1 cellular context compared by ENCODE assay signal in the genomic region with DNA sequence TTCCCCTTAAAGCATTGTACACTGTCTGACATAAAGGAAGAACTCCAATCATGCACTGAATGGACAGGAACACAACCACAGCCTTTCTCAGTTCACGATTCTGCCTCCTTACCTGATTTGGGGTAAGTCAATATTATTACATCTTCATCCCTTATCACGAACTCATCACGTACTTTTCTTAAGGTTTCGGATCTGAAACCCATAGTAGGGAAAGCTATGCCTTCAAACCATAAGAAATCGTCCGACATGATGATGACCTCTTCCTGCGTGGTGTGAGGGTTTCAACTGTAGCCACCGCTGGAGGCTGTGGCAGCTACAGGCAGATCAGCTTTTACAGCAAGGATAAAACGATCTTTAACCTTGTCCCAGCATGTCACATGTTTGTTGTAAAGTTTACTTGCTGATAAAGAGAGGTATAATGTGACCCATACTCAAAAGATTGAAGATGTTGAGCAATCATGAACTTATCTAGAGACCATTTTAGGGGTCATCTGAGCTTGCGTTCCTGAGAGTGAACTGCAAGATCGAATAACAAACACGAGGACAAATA.
TF ChIP-seq lines count a peak whose summit lies in the region.

A gene with protein sequence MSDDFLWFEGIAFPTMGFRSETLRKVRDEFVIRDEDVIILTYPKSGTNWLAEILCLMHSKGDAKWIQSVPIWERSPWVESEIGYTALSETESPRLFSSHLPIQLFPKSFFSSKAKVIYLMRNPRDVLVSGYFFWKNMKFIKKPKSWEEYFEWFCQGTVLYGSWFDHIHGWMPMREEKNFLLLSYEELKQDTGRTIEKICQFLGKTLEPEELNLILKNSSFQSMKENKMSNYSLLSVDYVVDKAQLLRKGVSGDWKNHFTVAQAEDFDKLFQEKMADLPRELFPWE (minus strand): TSS at position 306 of the 550 bp plus-strand sequence. CDS start 58 bp downstream, at position 248.

TF ChIP-seq in HepG2, 621 proteins besides CTCF, POLR2A, EP300 and RAD21 (continued from another document and continues in another):
- TF ChIP-seq, protein P1, sequence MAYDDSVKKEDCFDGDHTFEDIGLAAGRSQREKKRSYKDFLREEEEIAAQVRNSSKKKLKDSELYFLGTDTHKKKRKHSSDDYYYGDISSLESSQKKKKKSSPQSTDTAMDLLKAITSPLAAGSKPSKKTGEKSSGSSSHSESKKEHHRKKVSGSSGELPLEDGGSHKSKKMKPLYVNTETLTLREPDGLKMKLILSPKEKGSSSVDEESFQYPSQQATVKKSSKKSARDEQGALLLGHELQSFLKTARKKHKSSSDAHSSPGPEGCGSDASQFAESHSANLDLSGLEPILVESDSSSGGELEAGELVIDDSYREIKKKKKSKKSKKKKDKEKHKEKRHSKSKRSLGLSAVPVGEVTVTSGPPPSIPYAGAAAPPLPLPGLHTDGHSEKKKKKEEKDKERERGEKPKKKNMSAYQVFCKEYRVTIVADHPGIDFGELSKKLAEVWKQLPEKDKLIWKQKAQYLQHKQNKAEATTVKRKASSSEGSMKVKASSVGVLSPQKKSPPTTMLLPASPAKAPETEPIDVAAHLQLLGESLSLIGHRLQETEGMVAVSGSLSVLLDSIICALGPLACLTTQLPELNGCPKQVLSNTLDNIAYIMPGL (CRISPR knock-in tag; IDR thresholded peaks at IDR 0.05; ENCODE audit: borderline replicate concordance in 1 of 2, low read depth in 1 of 2), result peak; percentile 47 to 72; a peak in 2 of 4 replicates
- TF ChIP-seq HDAC2 (CRISPR knock-in tag; IDR thresholded peaks at IDR 0.05) (peak; percentile 95), ZZZ3 (CRISPR knock-in tag; IDR thresholded peaks at IDR 0.05; ENCODE audit: borderline replicate concordance) (no peak), SALL1 (CRISPR knock-in tag; IDR thresholded peaks at IDR 0.05) (peak; percentile 95), IRF2 (CRISPR knock-in tag; IDR thresholded peaks at IDR 0.05) (peak; percentile 82), ZNF766 (CRISPR knock-in tag; IDR thresholded peaks at IDR 0.05; ENCODE audit: borderline replicate concordance) (no peak), SNRNP70 (IDR thresholded peaks at IDR 0.05; ENCODE audit: low read depth, low read length) (no peak), SMAD9 (CRISPR knock-in tag; IDR thresholded peaks at IDR 0.05) (no peak), HOXA3 (CRISPR knock-in tag; IDR thresholded peaks at IDR 0.05) (peak; percentile 82), NFATC3 (CRISPR knock-in tag; IDR thresholded peaks at IDR 0.05) (no peak), ZBTB8A (CRISPR knock-in tag; IDR thresholded peaks at IDR 0.05; ENCODE audit: borderline replicate concordance, low read depth) (no peak), RORA (CRISPR knock-in tag; IDR thresholded peaks at IDR 0.05) (0 out of 2 replicates have a peak, but pooled peaks have one; percentile 74), PPARG (CRISPR knock-in tag; conservative IDR thresholded peaks at IDR 0.05) (peak; percentile 98), KAT8 (CRISPR knock-in tag; IDR thresholded peaks at IDR 0.05) (peak; percentile 78), HDAC1 (CRISPR knock-in tag; IDR thresholded peaks at IDR 0.05) (peak; percentile 62; the same call in 1 of the 2 replicates), ZNF672 (CRISPR knock-in tag; IDR thresholded peaks at IDR 0.05) (no peak), ZBTB20 (CRISPR knock-in tag; IDR thresholded peaks at IDR 0.05; ENCODE audit: borderline replicate concordance, low read depth) (peak; percentile 84; the same call in 1 of the 2 replicates), TRIM24 (CRISPR knock-in tag; IDR thresholded peaks at IDR 0.05) (no peak), STAT5B (CRISPR knock-in tag; IDR thresholded peaks at IDR 0.05) (0 out of 2 replicates have a peak, but pooled peaks have one; percentile 22), FOXA1 (IDR thresholded peaks at IDR 0.05) (no peak), FOXA1 (CRISPR knock-in tag; IDR thresholded peaks at IDR 0.05) (peak; percentile 52; the same call in 1 of the 2 replicates), PITX1 (CRISPR knock-in tag; IDR thresholded peaks at IDR 0.05) (peak; percentile 73), ZBTB7A (CRISPR knock-in tag; IDR thresholded peaks at IDR 0.05) (peak; percentile 64; the same call in 1 of the 2 replicates)
- TF ChIP-seq, protein P2, sequence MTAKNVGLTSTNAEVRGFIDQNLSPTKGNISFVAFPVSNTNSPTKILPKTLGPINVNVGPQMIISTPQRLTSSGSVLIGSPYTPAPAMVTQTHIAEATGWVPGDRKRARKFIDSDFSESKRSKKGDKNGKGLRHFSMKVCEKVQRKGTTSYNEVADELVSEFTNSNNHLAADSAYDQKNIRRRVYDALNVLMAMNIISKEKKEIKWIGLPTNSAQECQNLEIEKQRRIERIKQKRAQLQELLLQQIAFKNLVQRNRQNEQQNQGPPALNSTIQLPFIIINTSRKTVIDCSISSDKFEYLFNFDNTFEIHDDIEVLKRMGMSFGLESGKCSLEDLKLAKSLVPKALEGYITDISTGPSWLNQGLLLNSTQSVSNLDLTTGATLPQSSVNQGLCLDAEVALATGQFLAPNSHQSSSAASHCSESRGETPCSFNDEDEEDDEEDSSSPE (CRISPR knock-in tag; IDR thresholded peaks at IDR 0.05), result peak; percentile 42; the same call in 1 of the 2 replicates
- TF ChIP-seq, protein P3, sequence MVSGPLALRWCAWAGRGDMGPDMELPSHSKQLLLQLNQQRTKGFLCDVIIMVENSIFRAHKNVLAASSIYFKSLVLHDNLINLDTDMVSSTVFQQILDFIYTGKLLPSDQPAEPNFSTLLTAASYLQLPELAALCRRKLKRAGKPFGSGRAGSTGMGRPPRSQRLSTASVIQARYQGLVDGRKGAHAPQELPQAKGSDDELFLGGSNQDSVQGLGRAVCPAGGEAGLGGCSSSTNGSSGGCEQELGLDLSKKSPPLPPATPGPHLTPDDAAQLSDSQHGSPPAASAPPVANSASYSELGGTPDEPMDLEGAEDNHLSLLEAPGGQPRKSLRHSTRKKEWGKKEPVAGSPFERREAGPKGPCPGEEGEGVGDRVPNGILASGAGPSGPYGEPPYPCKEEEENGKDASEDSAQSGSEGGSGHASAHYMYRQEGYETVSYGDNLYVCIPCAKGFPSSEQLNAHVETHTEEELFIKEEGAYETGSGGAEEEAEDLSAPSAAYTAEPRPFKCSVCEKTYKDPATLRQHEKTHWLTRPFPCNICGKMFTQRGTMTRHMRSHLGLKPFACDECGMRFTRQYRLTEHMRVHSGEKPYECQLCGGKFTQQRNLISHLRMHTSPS (CRISPR knock-in tag; IDR thresholded peaks at IDR 0.05; ENCODE audit: low read depth), result no peak
- TF ChIP-seq, protein P4, sequence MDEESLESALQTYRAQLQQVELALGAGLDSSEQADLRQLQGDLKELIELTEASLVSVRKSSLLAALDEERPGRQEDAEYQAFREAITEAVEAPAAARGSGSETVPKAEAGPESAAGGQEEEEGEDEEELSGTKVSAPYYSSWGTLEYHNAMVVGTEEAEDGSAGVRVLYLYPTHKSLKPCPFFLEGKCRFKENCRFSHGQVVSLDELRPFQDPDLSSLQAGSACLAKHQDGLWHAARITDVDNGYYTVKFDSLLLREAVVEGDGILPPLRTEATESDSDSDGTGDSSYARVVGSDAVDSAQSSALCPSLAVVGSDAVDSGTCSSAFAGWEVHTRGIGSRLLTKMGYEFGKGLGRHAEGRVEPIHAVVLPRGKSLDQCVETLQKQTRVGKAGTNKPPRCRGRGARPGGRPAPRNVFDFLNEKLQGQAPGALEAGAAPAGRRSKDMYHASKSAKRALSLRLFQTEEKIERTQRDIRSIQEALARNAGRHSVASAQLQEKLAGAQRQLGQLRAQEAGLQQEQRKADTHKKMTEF (CRISPR knock-in tag; IDR thresholded peaks at IDR 0.05), result peak; percentile 77; the same call in 1 of the 2 replicates
- TF ChIP-seq, protein P5, sequence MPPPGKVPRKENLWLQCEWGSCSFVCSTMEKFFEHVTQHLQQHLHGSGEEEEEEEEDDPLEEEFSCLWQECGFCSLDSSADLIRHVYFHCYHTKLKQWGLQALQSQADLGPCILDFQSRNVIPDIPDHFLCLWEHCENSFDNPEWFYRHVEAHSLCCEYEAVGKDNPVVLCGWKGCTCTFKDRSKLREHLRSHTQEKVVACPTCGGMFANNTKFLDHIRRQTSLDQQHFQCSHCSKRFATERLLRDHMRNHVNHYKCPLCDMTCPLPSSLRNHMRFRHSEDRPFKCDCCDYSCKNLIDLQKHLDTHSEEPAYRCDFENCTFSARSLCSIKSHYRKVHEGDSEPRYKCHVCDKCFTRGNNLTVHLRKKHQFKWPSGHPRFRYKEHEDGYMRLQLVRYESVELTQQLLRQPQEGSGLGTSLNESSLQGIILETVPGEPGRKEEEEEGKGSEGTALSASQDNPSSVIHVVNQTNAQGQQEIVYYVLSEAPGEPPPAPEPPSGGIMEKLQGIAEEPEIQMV (CRISPR knock-in tag; IDR thresholded peaks at IDR 0.05; ENCODE audit: low read depth), result 0 out of 2 replicates have a peak, but pooled peaks have one; percentile 42
- TF ChIP-seq, protein P6, sequence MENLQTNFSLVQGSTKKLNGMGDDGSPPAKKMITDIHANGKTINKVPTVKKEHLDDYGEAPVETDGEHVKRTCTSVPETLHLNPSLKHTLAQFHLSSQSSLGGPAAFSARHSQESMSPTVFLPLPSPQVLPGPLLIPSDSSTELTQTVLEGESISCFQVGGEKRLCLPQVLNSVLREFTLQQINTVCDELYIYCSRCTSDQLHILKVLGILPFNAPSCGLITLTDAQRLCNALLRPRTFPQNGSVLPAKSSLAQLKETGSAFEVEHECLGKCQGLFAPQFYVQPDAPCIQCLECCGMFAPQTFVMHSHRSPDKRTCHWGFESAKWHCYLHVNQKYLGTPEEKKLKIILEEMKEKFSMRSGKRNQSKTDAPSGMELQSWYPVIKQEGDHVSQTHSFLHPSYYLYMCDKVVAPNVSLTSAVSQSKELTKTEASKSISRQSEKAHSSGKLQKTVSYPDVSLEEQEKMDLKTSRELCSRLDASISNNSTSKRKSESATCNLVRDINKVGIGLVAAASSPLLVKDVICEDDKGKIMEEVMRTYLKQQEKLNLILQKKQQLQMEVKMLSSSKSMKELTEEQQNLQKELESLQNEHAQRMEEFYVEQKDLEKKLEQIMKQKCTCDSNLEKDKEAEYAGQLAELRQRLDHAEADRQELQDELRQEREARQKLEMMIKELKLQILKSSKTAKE (CRISPR knock-in tag; IDR thresholded peaks at IDR 0.05; ENCODE audit: borderline replicate concordance), result peak; percentile 49; the same call in 1 of the 2 replicates
- TF ChIP-seq, protein P7, sequence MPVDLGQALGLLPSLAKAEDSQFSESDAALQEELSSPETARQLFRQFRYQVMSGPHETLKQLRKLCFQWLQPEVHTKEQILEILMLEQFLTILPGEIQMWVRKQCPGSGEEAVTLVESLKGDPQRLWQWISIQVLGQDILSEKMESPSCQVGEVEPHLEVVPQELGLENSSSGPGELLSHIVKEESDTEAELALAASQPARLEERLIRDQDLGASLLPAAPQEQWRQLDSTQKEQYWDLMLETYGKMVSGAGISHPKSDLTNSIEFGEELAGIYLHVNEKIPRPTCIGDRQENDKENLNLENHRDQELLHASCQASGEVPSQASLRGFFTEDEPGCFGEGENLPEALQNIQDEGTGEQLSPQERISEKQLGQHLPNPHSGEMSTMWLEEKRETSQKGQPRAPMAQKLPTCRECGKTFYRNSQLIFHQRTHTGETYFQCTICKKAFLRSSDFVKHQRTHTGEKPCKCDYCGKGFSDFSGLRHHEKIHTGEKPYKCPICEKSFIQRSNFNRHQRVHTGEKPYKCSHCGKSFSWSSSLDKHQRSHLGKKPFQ (CRISPR knock-in tag; IDR thresholded peaks at IDR 0.05; ENCODE audit: insufficient replicate concordance), result peak; percentile 52
- TF ChIP-seq, protein P8, sequence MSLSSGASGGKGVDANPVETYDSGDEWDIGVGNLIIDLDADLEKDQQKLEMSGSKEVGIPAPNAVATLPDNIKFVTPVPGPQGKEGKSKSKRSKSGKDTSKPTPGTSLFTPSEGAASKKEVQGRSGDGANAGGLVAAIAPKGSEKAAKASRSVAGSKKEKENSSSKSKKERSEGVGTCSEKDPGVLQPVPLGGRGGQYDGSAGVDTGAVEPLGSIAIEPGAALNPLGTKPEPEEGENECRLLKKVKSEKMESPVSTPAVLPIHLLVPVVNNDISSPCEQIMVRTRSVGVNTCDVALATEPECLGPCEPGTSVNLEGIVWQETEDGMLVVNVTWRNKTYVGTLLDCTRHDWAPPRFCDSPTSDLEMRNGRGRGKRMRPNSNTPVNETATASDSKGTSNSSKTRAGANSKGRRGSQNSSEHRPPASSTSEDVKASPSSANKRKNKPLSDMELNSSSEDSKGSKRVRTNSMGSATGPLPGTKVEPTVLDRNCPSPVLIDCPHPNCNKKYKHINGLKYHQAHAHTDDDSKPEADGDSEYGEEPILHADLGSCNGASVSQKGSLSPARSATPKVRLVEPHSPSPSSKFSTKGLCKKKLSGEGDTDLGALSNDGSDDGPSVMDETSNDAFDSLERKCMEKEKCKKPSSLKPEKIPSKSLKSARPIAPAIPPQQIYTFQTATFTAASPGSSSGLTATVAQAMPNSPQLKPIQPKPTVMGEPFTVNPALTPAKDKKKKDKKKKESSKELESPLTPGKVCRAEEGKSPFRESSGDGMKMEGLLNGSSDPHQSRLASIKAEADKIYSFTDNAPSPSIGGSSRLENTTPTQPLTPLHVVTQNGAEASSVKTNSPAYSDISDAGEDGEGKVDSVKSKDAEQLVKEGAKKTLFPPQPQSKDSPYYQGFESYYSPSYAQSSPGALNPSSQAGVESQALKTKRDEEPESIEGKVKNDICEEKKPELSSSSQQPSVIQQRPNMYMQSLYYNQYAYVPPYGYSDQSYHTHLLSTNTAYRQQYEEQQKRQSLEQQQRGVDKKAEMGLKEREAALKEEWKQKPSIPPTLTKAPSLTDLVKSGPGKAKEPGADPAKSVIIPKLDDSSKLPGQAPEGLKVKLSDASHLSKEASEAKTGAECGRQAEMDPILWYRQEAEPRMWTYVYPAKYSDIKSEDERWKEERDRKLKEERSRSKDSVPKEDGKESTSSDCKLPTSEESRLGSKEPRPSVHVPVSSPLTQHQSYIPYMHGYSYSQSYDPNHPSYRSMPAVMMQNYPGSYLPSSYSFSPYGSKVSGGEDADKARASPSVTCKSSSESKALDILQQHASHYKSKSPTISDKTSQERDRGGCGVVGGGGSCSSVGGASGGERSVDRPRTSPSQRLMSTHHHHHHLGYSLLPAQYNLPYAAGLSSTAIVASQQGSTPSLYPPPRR (CRISPR knock-in tag; IDR thresholded peaks at IDR 0.05; ENCODE audit: borderline replicate concordance), result peak; percentile 86
- TF ChIP-seq, protein P9, sequence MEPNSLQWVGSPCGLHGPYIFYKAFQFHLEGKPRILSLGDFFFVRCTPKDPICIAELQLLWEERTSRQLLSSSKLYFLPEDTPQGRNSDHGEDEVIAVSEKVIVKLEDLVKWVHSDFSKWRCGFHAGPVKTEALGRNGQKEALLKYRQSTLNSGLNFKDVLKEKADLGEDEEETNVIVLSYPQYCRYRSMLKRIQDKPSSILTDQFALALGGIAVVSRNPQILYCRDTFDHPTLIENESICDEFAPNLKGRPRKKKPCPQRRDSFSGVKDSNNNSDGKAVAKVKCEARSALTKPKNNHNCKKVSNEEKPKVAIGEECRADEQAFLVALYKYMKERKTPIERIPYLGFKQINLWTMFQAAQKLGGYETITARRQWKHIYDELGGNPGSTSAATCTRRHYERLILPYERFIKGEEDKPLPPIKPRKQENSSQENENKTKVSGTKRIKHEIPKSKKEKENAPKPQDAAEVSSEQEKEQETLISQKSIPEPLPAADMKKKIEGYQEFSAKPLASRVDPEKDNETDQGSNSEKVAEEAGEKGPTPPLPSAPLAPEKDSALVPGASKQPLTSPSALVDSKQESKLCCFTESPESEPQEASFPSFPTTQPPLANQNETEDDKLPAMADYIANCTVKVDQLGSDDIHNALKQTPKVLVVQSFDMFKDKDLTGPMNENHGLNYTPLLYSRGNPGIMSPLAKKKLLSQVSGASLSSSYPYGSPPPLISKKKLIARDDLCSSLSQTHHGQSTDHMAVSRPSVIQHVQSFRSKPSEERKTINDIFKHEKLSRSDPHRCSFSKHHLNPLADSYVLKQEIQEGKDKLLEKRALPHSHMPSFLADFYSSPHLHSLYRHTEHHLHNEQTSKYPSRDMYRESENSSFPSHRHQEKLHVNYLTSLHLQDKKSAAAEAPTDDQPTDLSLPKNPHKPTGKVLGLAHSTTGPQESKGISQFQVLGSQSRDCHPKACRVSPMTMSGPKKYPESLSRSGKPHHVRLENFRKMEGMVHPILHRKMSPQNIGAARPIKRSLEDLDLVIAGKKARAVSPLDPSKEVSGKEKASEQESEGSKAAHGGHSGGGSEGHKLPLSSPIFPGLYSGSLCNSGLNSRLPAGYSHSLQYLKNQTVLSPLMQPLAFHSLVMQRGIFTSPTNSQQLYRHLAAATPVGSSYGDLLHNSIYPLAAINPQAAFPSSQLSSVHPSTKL (CRISPR knock-in tag; IDR thresholded peaks at IDR 0.05), result peak; percentile 93
